9 cellular contexts compared by ENCODE assay signal in genomic region chr2:196066794-196067382, GRCh38. TPM values are rescaled to one million over a fixed set of nuclear protein-coding genes. Genes with fewer than 3 reads are reported as not detected.
DNase-seq lines count a peak whose midpoint lies in the region; ATAC-seq and TF ChIP-seq lines count a peak whose summit lies in the region.
"Had no signal": no experiment of that assay in that cellular context is flagged by ENCODE, and none has a peak within 500 bp of the region (broad histone marks: within the 10 kb centered on the region; RNA-seq: fewer than 3 reads in every experiment).

No MANE protein-coding gene starts in this region.

- no peaks in the 10 kb centered on the region for H3K9me3 Mint-ChIP-seq in neural progenitor cell

- H3F3A ChIP-seq in neural progenitor cell (ENCODE audit: low read depth), result peaks cover 3% of the 10 kb centered on the region

- H3K9me3 ChIP-seq in OCI-LY3 (ENCODE audit: insufficient read depth, low read length) (no peaks in the 10 kb centered on the region), endocrine pancreas (ENCODE audit: control insufficient read depth, low read length) (no peaks in the 10 kb centered on the region), neural progenitor cell (ENCODE audit: low read depth) (no peaks in the 10 kb centered on the region)
- H3K9me3 ChIP-seq: SJCRH30 had no signal

- ATAC-seq in HG02840 (IDR thresholded peaks at IDR 0.05; ENCODE audit: low FRiP score, unreplicated experiment) (no peak), GM18870 (IDR thresholded peaks at IDR 0.05; ENCODE audit: unreplicated experiment) (no peak)

- DNase-seq in GM20000 (ENCODE audit: low spot score) (peak; percentile 29), neural progenitor cell (ENCODE audit: low spot score) (peak; percentile 32)
- DNase-seq in stimulated activated CD4-positive, alpha-beta T cell treated with anti-CD3 and anti-CD28 coated beads, Interleukin-15, amount 100 ng/mL, for 24 hours, result no peak

- peak overlapping the region; percentile 10 for H3K4me3 Mint-ChIP-seq in neural progenitor cell

- H3K4me1 Mint-ChIP-seq in neural progenitor cell, result peaks cover 6% of the 10 kb centered on the region

- H2AFZ ChIP-seq in OCI-LY3 (ENCODE audit: low read depth, low read length) (0 out of 2 replicates have a peak overlapping the region, but pooled peaks have one; percentile 52), neural progenitor cell (replicated peaks) (peak overlapping the region; percentile 26)

- H3K4me3 ChIP-seq in OCI-LY3 (ENCODE audit: low read length) (peak overlapping the region; percentile 10; the same call in 1 of the 2 replicates), endocrine pancreas (ENCODE audit: control insufficient read depth, insufficient read depth, low read length) (peak overlapping the region; percentile 92), neural progenitor cell (no peak overlapping the region)
- H3K4me3 ChIP-seq: SJCRH30 had no signal

- H3K4me2 ChIP-seq in OCI-LY3 (ENCODE audit: low read length) (peak overlapping the region; percentile 56), neural progenitor cell (no peak overlapping the region)

- H3K27ac ChIP-seq in C4-2B (no peak overlapping the region), OCI-LY3 (ENCODE audit: low read length) (no peak overlapping the region), neural progenitor cell (no peak overlapping the region)
- H3K27ac ChIP-seq: SJCRH30 had no signal

- H3K9ac ChIP-seq in OCI-LY3 (ENCODE audit: low read length) (0 out of 2 replicates have a peak overlapping the region, but pooled peaks have one; percentile 15), endocrine pancreas (ENCODE audit: control insufficient read depth, insufficient read depth, low read length) (no peak overlapping the region), neural progenitor cell (no peak overlapping the region)

- TF ChIP-seq CTCF in C4-2B (conservative IDR thresholded peaks at IDR 0.05) (peak; percentile 82), GM20000 (IDR thresholded peaks at IDR 0.05; ENCODE audit: extremely low read depth, missing control alignments) (no peak), OCI-LY3 (IDR thresholded peaks at IDR 0.05; ENCODE audit: low read depth, low read length) (peak; percentile 75), neural progenitor cell (IDR thresholded peaks at IDR 0.05) (peak; percentile 78)

- no peaks in the 10 kb centered on the region for H3K36me3 ChIP-seq in OCI-LY3 (replicated peaks; ENCODE audit: low read depth, low read length)
- H3K36me3 ChIP-seq in endocrine pancreas (ENCODE audit: control insufficient read depth, insufficient read depth, low read length), result no peaks in the 10 kb centered on the region
- H3K36me3 ChIP-seq in neural progenitor cell, result no peaks in the 10 kb centered on the region
- H3K36me3 ChIP-seq: SJCRH30 had no signal

- H3K36me3 Mint-ChIP-seq in neural progenitor cell, result no peaks in the 10 kb centered on the region

- H4K20me1 ChIP-seq in OCI-LY3 (ENCODE audit: insufficient read depth, low read length) (no peaks in the 10 kb centered on the region), neural progenitor cell (ENCODE audit: low read depth) (no peaks in the 10 kb centered on the region)

- H3K79me2 ChIP-seq in OCI-LY3 (ENCODE audit: low read length) (no peaks in the 10 kb centered on the region), neural progenitor cell (ENCODE audit: low read depth) (no peaks in the 10 kb centered on the region)

- no peaks in the 10 kb centered on the region for H3K27me3 Mint-ChIP-seq in neural progenitor cell (ENCODE audit: insufficient read depth, low read depth)

- H3K27ac Mint-ChIP-seq in neural progenitor cell, result no peak overlapping the region

- H3K27me3 ChIP-seq in OCI-LY3 (ENCODE audit: low read depth, low read length) (0 out of 2 replicates have a peak, but pooled peaks cover 7% of the 10 kb centered on the region), endocrine pancreas (ENCODE audit: control insufficient read depth, insufficient read depth, low read length) (no peaks in the 10 kb centered on the region), neural progenitor cell (peaks cover 15% of the 10 kb centered on the region)
- H3K27me3 ChIP-seq: SJCRH30 had no signal

- peaks cover 14% of the 10 kb centered on the region for H3K4me1 ChIP-seq in OCI-LY3 (ENCODE audit: low read length)
- peaks cover 4% of the 10 kb centered on the region for H3K4me1 ChIP-seq in endocrine pancreas (ENCODE audit: control insufficient read depth, insufficient read depth, low read length)
- H3K4me1 ChIP-seq in neural progenitor cell, result no peaks in the 10 kb centered on the region

RNA-seq across cellular contexts. Expression of gene DNAH7, which starts 1.7 kb away (rescaled TPM):
- 0.25 and 0.49 TPM in 2 replicates for total RNA-seq in neural progenitor cell (ENCODE audit: low replicate concordance)
